In genomic region chr1:150551784-150552691, GRCh38 we compare ENCODE assay signal across 11 cellular contexts. TPM values are rescaled to one million over a fixed set of nuclear protein-coding genes. Genes with fewer than 3 reads are reported as not detected.
DNase-seq lines count a peak whose midpoint lies in the region; ATAC-seq and TF ChIP-seq lines count a peak whose summit lies in the region.
"Had no signal": no experiment of that assay in that cellular context is flagged by ENCODE, and none has a peak within 500 bp of the region (broad histone marks: within the 10 kb centered on the region; RNA-seq: fewer than 3 reads in every experiment).

No MANE protein-coding gene starts in this region.

- peak in 1 of 5 experiments; percentile 7 for TF ChIP-seq CTCF in tibial nerve (IDR thresholded peaks at IDR 0.05)

- peaks cover 15 to 35% (median 15%) of the 10 kb centered on the region in 3 donors for H3K4me1 Mint-ChIP-seq in CD8-positive, alpha-beta memory T cell

- H3K36me3 ChIP-seq in CD8-positive, alpha-beta memory T cell (ENCODE audit: insufficient read depth, low read length) = no peaks in the 10 kb centered on the region
- H3K36me3 ChIP-seq in duodenal mucosa (ENCODE audit: control insufficient read depth in 1 of 2, insufficient read depth in 2 of 2, low read length in 2 of 2) (peaks cover 0 to 6% of the 10 kb centered on the region in 2 donors), tibial nerve (peaks cover 0 to 30% (median 0%) of the 10 kb centered on the region in 3 donors)
- H3K36me3 ChIP-seq: HAP-1 had no signal

- H3K9me3 Mint-ChIP-seq in CD8-positive, alpha-beta memory T cell = no peaks in the 10 kb centered on the region
- H3K9me3 Mint-ChIP-seq: activated naive CD8-positive, alpha-beta T cell treated with anti-CD3 and anti-CD28 coated beads, Interleukin-2, amount 10 ng/mL, durations not matched to agents 7 days and 5 days; stimulated activated naive CD8-positive, alpha-beta T cell treated with anti-CD3 and anti-CD28 coated beads, Interleukin-15, Interleukin-2, amounts not matched to agents 100 ng/mL and 50 ng/mL, for 24 hours had no signal

- peak overlapping the region in 1 of 7 donors; percentile 27 for H3K4me3 Mint-ChIP-seq in CD8-positive, alpha-beta memory T cell
- H3K4me3 Mint-ChIP-seq: activated naive CD8-positive, alpha-beta T cell treated with anti-CD3 and anti-CD28 coated beads, Interleukin-2, amount 10 ng/mL, durations not matched to agents 7 days and 5 days; stimulated activated naive CD8-positive, alpha-beta T cell treated with anti-CD3 and anti-CD28 coated beads, Interleukin-15, Interleukin-2, amounts not matched to agents 100 ng/mL and 50 ng/mL, for 24 hours had no signal

- H3K36me3 Mint-ChIP-seq in CD8-positive, alpha-beta memory T cell = peaks cover 0 to 7% (median 4%) of the 10 kb centered on the region in 3 donors
- H3K36me3 Mint-ChIP-seq: activated naive CD8-positive, alpha-beta T cell treated with anti-CD3 and anti-CD28 coated beads, Interleukin-2, amount 10 ng/mL, durations not matched to agents 7 days and 5 days had no signal

- POLR2A ChIA-PET in CD8-positive, alpha-beta memory T cell (lab: Charles Lee) = interaction anchor here (0.6 to 3.7 kb wide), 3 partner anchors 9 to 317 kb away, joined by 3 to 15 read pairs (median 6); partner anchors contain the start of gene ENSA

- no peaks in the 10 kb centered on the region for H3K9me3 ChIP-seq in CD8-positive, alpha-beta memory T cell (ENCODE audit: low read length)
- no peaks in the 10 kb centered on the region for H3K9me3 ChIP-seq in duodenal mucosa (ENCODE audit: control insufficient read depth in 1 of 2, low read length in 2 of 2)
- no peaks in the 10 kb centered on the region for H3K9me3 ChIP-seq in tibial nerve
- H3K9me3 ChIP-seq: HAP-1 had no signal

- CTCF ChIA-PET in CD8-positive, alpha-beta memory T cell (lab: Charles Lee) = interaction anchor here (0.7 to 4.5 kb wide), 4 partner anchors 8 to 69 kb away, joined by 4 to 40 read pairs (median 6); no protein-coding TSS in a partner anchor

- TF ChIP-seq POLR2A in tibial nerve (IDR thresholded peaks at IDR 0.05) = peak in 1 of 2 donors; percentile 34

- H3K27ac ChIP-seq in CD8-positive, alpha-beta memory T cell (ENCODE audit: low read depth, low read length) = peak overlapping the region; percentile 41
- peak overlapping the region; percentile 42 for H3K27ac ChIP-seq in duodenal mucosa (ENCODE audit: low read depth, low read length)
- peak overlapping the region; percentile 84 to 99 (median 97) for H3K27ac ChIP-seq in tibial nerve

- TF ChIP-seq EP300 in tibial nerve (IDR thresholded peaks at IDR 0.05) = peak; percentile 47 to 91

- H3K9ac ChIP-seq in duodenal mucosa (ENCODE audit: low read depth in 1 of 2, low read length in 2 of 2) = no peak overlapping the region

- H3K27ac Mint-ChIP-seq in CD8-positive, alpha-beta memory T cell = no peak overlapping the region
- H3K27ac Mint-ChIP-seq: stimulated activated naive CD8-positive, alpha-beta T cell treated with anti-CD3 and anti-CD28 coated beads, Interleukin-15, Interleukin-2, amounts not matched to agents 100 ng/mL and 50 ng/mL, for 24 hours had no signal

- DNase-seq in CD8-positive, alpha-beta memory T cell = no peak
- peak; percentile 53 for DNase-seq in OCI-M2 (lab: John Stamatoyannopoulos, UW; ENCODE audit: unreplicated experiment)
- DNase-seq in medulla oblongata (ENCODE audit: extremely low spot score) = peak; percentile 71
- peak; percentile 84 to 88 for DNase-seq in tibial nerve (ENCODE audit: low spot score in 2 of 2)
- no peak for DNase-seq in activated effector memory CD4-positive, alpha-beta T cell treated with anti-CD3 and anti-CD28 coated beads, Interleukin-2, amount 50 U/mL, for 16 hours
- DNase-seq: activated naive CD8-positive, alpha-beta T cell treated with anti-CD3 and anti-CD28 coated beads, Interleukin-2, amount 10 ng/mL, durations not matched to agents 7 days and 5 days had no signal

- WGBS in tibial nerve, 2 donors = 30 to 35% methylated on average over 10 of the region's 10 CpGs

- ATAC-seq in HG03196 (IDR thresholded peaks at IDR 0.05; ENCODE audit: unreplicated experiment) = no peak
- ATAC-seq in GM18873 (IDR thresholded peaks at IDR 0.05; ENCODE audit: low FRiP score, unreplicated experiment) = no peak

- H3K27me3 ChIP-seq in CD8-positive, alpha-beta memory T cell (ENCODE audit: insufficient read depth, low read length, poor library complexity, severe bottlenecking) = no peaks in the 10 kb centered on the region
- peaks cover 3 to 6% of the 10 kb centered on the region in 2 donors for H3K27me3 ChIP-seq in duodenal mucosa (ENCODE audit: control insufficient read depth in 1 of 2, insufficient read depth in 2 of 2, low read length in 2 of 2)
- no peaks in the 10 kb centered on the region for H3K27me3 ChIP-seq in tibial nerve

- H3K27me3 Mint-ChIP-seq in CD8-positive, alpha-beta memory T cell = peaks cover 9 to 12% of the 10 kb centered on the region in 2 donors

- peaks cover 7% of the 10 kb centered on the region for H3K4me1 ChIP-seq in CD8-positive, alpha-beta memory T cell (ENCODE audit: insufficient read depth, low read length)
- H3K4me1 ChIP-seq in duodenal mucosa (ENCODE audit: control insufficient read depth in 1 of 2, insufficient read depth in 2 of 2, low read length in 2 of 2) (peaks cover 13 to 19% of the 10 kb centered on the region in 2 donors), tibial nerve (peaks cover 0 to 78% (median 33%) of the 10 kb centered on the region in 4 donors)

- H3K4me3 ChIP-seq in CD8-positive, alpha-beta memory T cell (ENCODE audit: low read length) = no peak overlapping the region
- H3K4me3 ChIP-seq in duodenal mucosa (ENCODE audit: low read depth in 1 of 2, low read length in 2 of 2) (no peak overlapping the region), tibial nerve (no peak overlapping the region)
- H3K4me3 ChIP-seq: HAP-1 had no signal

RNA-seq across cellular contexts. Expression of gene ADAMTSL4, which starts 2.8 kb away (rescaled TPM):
- under 1 TPM; 0.22 to 0.31 TPM for total RNA-seq in CD8-positive, alpha-beta memory T cell
- not detected for polyA plus RNA-seq in CD8-positive, alpha-beta memory T cell
- total RNA-seq in tibial nerve = 100 to 1,000 TPM in 2 of 4 donors, 10 to 100 TPM in 2; 54.4 to 132 (median 93.2) TPM

RNA-seq across cellular contexts. Expression of gene MCL1, which starts 27.4 kb away (rescaled TPM):
- total RNA-seq in CD8-positive, alpha-beta memory T cell = 100 to 1,000 TPM; 211 to 216 TPM
- polyA plus RNA-seq in CD8-positive, alpha-beta memory T cell = 168 TPM
- 100 to 1,000 TPM; 235 to 306 (median 258) TPM for total RNA-seq in tibial nerve

RNA-seq across cellular contexts. Expression of gene FALEC, which starts 36.5 kb away (rescaled TPM):
- not detected for total RNA-seq in CD8-positive, alpha-beta memory T cell
- not detected for polyA plus RNA-seq in CD8-positive, alpha-beta memory T cell
- total RNA-seq in tibial nerve = not detected

RNA-seq across cellular contexts. Expression of gene ECM1, which starts 44.1 kb away (rescaled TPM):
- 1 to 10 TPM; 1.3 to 1.5 TPM for total RNA-seq in CD8-positive, alpha-beta memory T cell
- 0.09 TPM for polyA plus RNA-seq in CD8-positive, alpha-beta memory T cell
- total RNA-seq in tibial nerve = 10 to 100 TPM; 10.1 to 32.2 (median 15.0) TPM

Comparison
In these comparisons a context has a peak if more than half of its experiments do, and no peak if none do; other contexts are left out.
1. DNase-seq: peak in OCI-M2 (single experiment), medulla oblongata (single experiment) and tibial nerve (2 of 2); none in CD8-positive, alpha-beta memory T cell (0 of 5) and activated effector memory CD4-positive, alpha-beta T cell treated with anti-CD3 and anti-CD28 coated beads, Interleukin-2, amount 50 U/mL, for 16 hours (single experiment).
2. H3K27ac ChIP-seq: peak in every context shown above with its lines; median percentile 97 in tibial nerve; 42 in duodenal mucosa; 41 in CD8-positive, alpha-beta memory T cell.
3. RNA of gene ADAMTSL4, which starts 2.8 kb away (total RNA-seq): 54.4 to 132 TPM in tibial nerve; 0.22 to 0.31 TPM in CD8-positive, alpha-beta memory T cell; every median in the first group is over 10 times any median in the second.